ENCODE assay signal across 8 cellular contexts in genomic region chr10:101587725-101588614, GRCh38. TPM values are rescaled to one million over a fixed set of nuclear protein-coding genes. Genes with fewer than 3 reads are reported as not detected.
A peak's percentile ranks its signal among the peaks of the same experiment; 100 is the strongest.
DNase-seq lines count a peak whose midpoint lies in the region; ATAC-seq, FAIRE-seq and TF ChIP-seq lines count a peak whose summit lies in the region.

TSS of gene DPCD (plus strand) at chr10:101588321. CDS start at chr10:101588337, 16 bp downstream.
TSS of gene POLL (minus strand) at chr10:101588257. CDS start at chr10:101587360, 897 bp downstream.

- peak; percentile 63 for DNase-seq in BJ (ENCODE audit: low read depth)
- DNase-seq in GM19239 (ENCODE audit: insufficient read length, low spot score), result peak; percentile 96
- peak; percentile 41 for DNase-seq in NCI-H524 treated with DMSO at 0.1 percent for 48 hours (lab: John Stamatoyannopoulos, UW)
- DNase-seq in activated CD4-positive, alpha-beta T cell treated with anti-CD3 and anti-CD28 coated beads, Interleukin-2, amount 50 U/mL, for 1 hour, result peak; percentile 90
- DNase-seq in cortex of kidney (lab: John Stamatoyannopoulos, UW), result peak; percentile 28
- peak; percentile 97 to 100 for DNase-seq in left colon
- DNase-seq in stimulated activated CD4-positive, alpha-beta T cell treated with anti-CD3 and anti-CD28 coated beads, Interleukin-1b, Interleukin-23, amount 100 ng/mL, for 4 hours (ENCODE audit: low read depth in 2 of 2), result peak; percentile 78 to 92

- no peaks in the 10 kb centered on the region for H3K27me3 ChIP-seq in BJ (ENCODE audit: control insufficient read depth, insufficient read depth, low read length)

- POLR2A ChIA-PET in BJ (lab: Charles Lee), result no interaction called here

- CTCF ChIA-PET in BJ (lab: Yijun Ruan, JAX), result interaction anchor here (0.5 to 2.4 kb wide), 9 partner anchors 9 to 375 kb away, joined by 3 to 19 read pairs (median 4); no protein-coding TSS in a partner anchor

- H3K4me3 ChIP-seq in BJ (ENCODE audit: low read depth, low read length), result peak within 1 kb of the TSS; percentile 92

- peak; percentile 99 for FAIRE-seq in GM19239 (lab: Jason Lieb, UNC)

- intact Hi-C loops in left colon (cut with DNase I, micrococcal nuclease), result no loop called here

- peaks cover 7% of the 10 kb centered on the region for H3K36me3 ChIP-seq in BJ (ENCODE audit: control insufficient read depth, insufficient read depth, low read length)

- ATAC-seq in HG03442 (IDR thresholded peaks at IDR 0.05; ENCODE audit: unreplicated experiment), result peak; percentile 93
- peak; percentile 98 for ATAC-seq in left colon

- TF ChIP-seq CTCF in BJ (IDR thresholded peaks at IDR 0.05; ENCODE audit: insufficient read depth, low read depth, low read length), result no peak

RNA-seq across cellular contexts. Expression of gene DPCD, which starts in this region (rescaled TPM):
- 46.4 and 51.9 TPM in 2 replicates for polyA plus RNA-seq in BJ (2011; rRNA removed)
- polyA minus RNA-seq in BJ (2011; rRNA and poly(A)+ RNA removed), result 7.7 and 13.1 TPM in 2 replicates
- total RNA-seq in left colon, result 10 to 100 TPM in 1 of 2 donors, 1 to 10 TPM in 1; 7.3 to 12.9 TPM

RNA-seq across cellular contexts. Expression of gene POLL, which starts in this region (rescaled TPM):
- 18.8 and 31.3 TPM in 2 replicates for polyA plus RNA-seq in BJ (2011; rRNA removed)
- polyA minus RNA-seq in BJ (2011; rRNA and poly(A)+ RNA removed), result 29.0 and 53.3 TPM in 2 replicates
- total RNA-seq in left colon, result 10 to 100 TPM; 27.1 to 28.6 TPM

Comparison
In these comparisons a context has a peak if more than half of its experiments do, and no peak if none do; other contexts are left out.
1. Peak in every context shown above with its lines: DNase-seq, ATAC-seq and H3K4me3 ChIP-seq.
2. DNase-seq: peak in every context shown above with its lines; median percentile 98 in left colon; 96 in GM19239; 90 in activated CD4-positive, alpha-beta T cell treated with anti-CD3 and anti-CD28 coated beads, Interleukin-2, amount 50 U/mL, for 1 hour; 85 in stimulated activated CD4-positive, alpha-beta T cell treated with anti-CD3 and anti-CD28 coated beads, Interleukin-1b, Interleukin-23, amount 100 ng/mL, for 4 hours; 63 in BJ; 41 in NCI-H524 treated with DMSO at 0.1 percent for 48 hours; 28 in cortex of kidney.